Comparison of ENCODE assay signal across 22 cellular contexts in the genomic region with DNA sequence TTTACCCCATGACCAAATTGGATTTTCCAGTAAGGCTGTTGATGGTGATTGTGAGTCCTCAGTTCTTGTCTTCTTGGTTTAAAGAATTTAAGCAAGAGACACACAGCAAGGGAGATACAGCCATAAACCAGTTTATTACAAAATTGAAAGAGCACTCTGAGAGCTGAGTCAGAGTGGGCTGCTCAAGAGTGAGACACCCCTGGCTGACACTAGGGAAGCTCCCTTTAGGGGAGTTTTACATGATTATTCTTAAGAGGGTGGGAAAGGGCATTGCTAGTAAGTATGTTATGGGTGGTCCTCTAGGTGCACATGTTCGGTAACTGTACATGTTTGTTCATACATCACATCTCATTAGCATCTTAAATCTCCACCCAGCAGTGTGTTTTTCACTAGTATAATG. TPM values are rescaled to one million over a fixed set of nuclear protein-coding genes. Genes with fewer than 3 reads are reported as not detected.
DNase-seq lines count a peak whose midpoint lies in the region; ATAC-seq, FAIRE-seq and TF ChIP-seq lines count a peak whose summit lies in the region.
"Had no signal": no experiment of that assay in that cellular context is flagged by ENCODE, and none has a peak within 500 bp of the region (broad histone marks: within the 10 kb centered on the region; RNA-seq: fewer than 3 reads in every experiment).

No MANE protein-coding gene starts in this region.

- H3F3A ChIP-seq in GM23338 (replicated peaks; ENCODE audit: low read depth) (no peaks in the 10 kb centered on the region), SK-N-SH (replicated peaks; ENCODE audit: insufficient read depth) (no peaks in the 10 kb centered on the region)

- POLR2A ChIA-PET in K562 (lab: Yijun Ruan, JAX) (no interaction called here), SK-N-SH (lab: Yijun Ruan, JAX) (no interaction called here)

- 40% methylated on average over 1 of the region's 1 CpG for WGBS in K562 (ENCODE audit: insufficient coverage, low coverage, missing lambda C conversion rate)
- WGBS in endodermal cell (ENCODE audit: insufficient coverage in 1 of 2, insufficient read length in 1 of 2), 2 experiments: 80% methylated on average over 1 of the region's 1 CpG; no CpG with 5 or more reads in 1 of the 2 experiments
- 7% methylated on average over 1 of the region's 1 CpG for WGBS in SK-N-SH (ENCODE audit: low lambda C conversion rate)
- WGBS in gastroesophageal sphincter (ENCODE audit: low coverage in 1 of 2), 2 donors: 86% methylated on average over 1 of the region's 1 CpG; no CpG with 5 or more reads in 1 of the 2 donors

- peaks cover 17% of the 10 kb centered on the region for H3K4me1 ChIP-seq in GM23338 (ENCODE audit: insufficient read depth)
- peaks cover 5 to 31% of the 10 kb centered on the region in 2 experiments; a peak in 3 of 5 replicates for H3K4me1 ChIP-seq in K562 (replicated peaks in 1 of 2; ENCODE audit: control insufficient read depth in 2 of 2, insufficient read depth in 2 of 2, low read length in 2 of 2)
- peaks cover 4% of the 10 kb centered on the region for H3K4me1 ChIP-seq in endodermal cell (ENCODE audit: control insufficient read depth, insufficient read depth, low read length)
- H3K4me1 ChIP-seq in SK-N-SH (ENCODE audit: control insufficient read depth in 1 of 2, insufficient read depth in 2 of 2, low read depth in 1 of 2, low read length in 1 of 2): no peaks in the 10 kb centered on the region; a peak in 1 of 4 replicates
- no peaks in the 10 kb centered on the region for H3K4me1 ChIP-seq in gastroesophageal sphincter
- H3K4me1 ChIP-seq: A549, BE2C had no signal

- CTCF ChIA-PET in K562 (lab: Yijun Ruan, JAX; ENCODE audit: low intra/inter-chr PET ratio): no interaction called here
- CTCF ChIA-PET in SK-N-SH (lab: Yijun Ruan, JAX): interaction anchor here (1.6 kb wide), 1 partner anchor 207 kb away, joined by 4 read pairs; no protein-coding TSS in a partner anchor

- H3K79me2 ChIP-seq in GM23338 (replicated peaks; ENCODE audit: insufficient read depth) (no peaks in the 10 kb centered on the region), K562 (ENCODE audit: control insufficient read depth, insufficient read depth, low read length) (no peaks in the 10 kb centered on the region), SK-N-SH (ENCODE audit: insufficient read depth) (no peaks in the 10 kb centered on the region)

- H4K20me1 ChIP-seq in GM23338 (replicated peaks; ENCODE audit: insufficient read depth) (no peaks in the 10 kb centered on the region), K562 (replicated peaks; ENCODE audit: control insufficient read depth, insufficient read depth, low read length) (no peaks in the 10 kb centered on the region), SK-N-SH (ENCODE audit: insufficient read depth) (no peaks in the 10 kb centered on the region)
- H4K20me1 ChIP-seq: BLaER1 treated with 17β-estradiol and CSF1 and Interleukin-3, amounts not matched to agents 10 nM and 100 nM had no signal

- no TSS peak for BruUV-seq in K562 (replicated peaks; lab: Mats Ljungman, UMichigan)

- DNase-seq in GM23338 (ENCODE audit: low spot score): no peak
- DNase-seq in OCI-M1 (lab: John Stamatoyannopoulos, UW): peak; percentile 63
- no peak for DNase-seq in K562 (ENCODE audit: extremely low read depth in 1 of 4, low spot score in 3 of 4)
- DNase-seq in endodermal cell: no peak
- no peak for DNase-seq in MV-4-11 (lab: John Stamatoyannopoulos, UW)
- no peak for DNase-seq in SK-N-SH
- DNase-seq: 8988T; ACHN; AML-193; BE2C; Calu3; CD4-positive, alpha-beta T cell; COR-L47; DMS53; DMS79 treated with DMSO at 0.1 percent for 48 hours; GF-D8; H9 had no signal

- H3K36me3 ChIP-seq in GM23338 (ENCODE audit: insufficient read depth) (no peaks in the 10 kb centered on the region; the same call in 1 of the 2 replicates), K562 (ENCODE audit: control insufficient read depth, insufficient read depth, low read length) (no peaks in the 10 kb centered on the region), endodermal cell (ENCODE audit: control insufficient read depth, insufficient read depth, low read length) (no peaks in the 10 kb centered on the region), SK-N-SH (replicated peaks in 1 of 2; ENCODE audit: control insufficient read depth in 1 of 2, insufficient read depth in 2 of 2, low read length in 1 of 2) (no peaks in the 10 kb centered on the region), gastroesophageal sphincter (no peaks in the 10 kb centered on the region)
- H3K36me3 ChIP-seq: BE2C; BLaER1 treated with 17β-estradiol and CSF1 and Interleukin-3, amounts not matched to agents 10 nM and 100 nM had no signal

- in situ Hi-C loops in K562 (cut with MboI): no loop called here

- H3K9me3 Mint-ChIP-seq in GM23338 (peaks cover 22% of the 10 kb centered on the region), endodermal cell (peaks cover 64% of the 10 kb centered on the region)
- H3K9me3 Mint-ChIP-seq: CD4-positive, alpha-beta T cell had no signal

- TF ChIP-seq POLR2A in K562 (conservative IDR thresholded peaks at IDR 0.05): no peak
- no peak for TF ChIP-seq POLR2A in gastroesophageal sphincter (IDR thresholded peaks at IDR 0.05)

- H3K36me3 Mint-ChIP-seq in GM23338 (ENCODE audit: low read depth) (peaks cover 27% of the 10 kb centered on the region), endodermal cell (ENCODE audit: low read depth) (peaks cover 6% of the 10 kb centered on the region)
- H3K36me3 Mint-ChIP-seq: CD14-positive monocyte had no signal

- H3K9me3 ChIP-seq in K562 (replicated peaks; ENCODE audit: control insufficient read depth, insufficient read depth, low read depth, low read length): peaks cover 1% of the 10 kb centered on the region; the same call in 1 of the 2 replicates
- peaks cover 28% of the 10 kb centered on the region for H3K9me3 ChIP-seq in endodermal cell (ENCODE audit: control insufficient read depth, low read length)
- H3K9me3 ChIP-seq in SK-N-SH: no peaks in the 10 kb centered on the region; the same call in 1 of the 2 replicates
- no peaks in the 10 kb centered on the region for H3K9me3 ChIP-seq in gastroesophageal sphincter
- H3K9me3 ChIP-seq: BE2C had no signal

- H3K27ac Mint-ChIP-seq in GM23338: no peak overlapping the region; the same call in 1 of the 2 replicates
- H3K27ac Mint-ChIP-seq in endodermal cell: no peak overlapping the region
- H3K27ac Mint-ChIP-seq: CD4-positive, alpha-beta T cell had no signal

- H3K27ac ChIP-seq in GM23338 (ENCODE audit: low read depth): peak overlapping the region; percentile 93; the same call in 1 of the 2 replicates
- H3K27ac ChIP-seq in K562 (ENCODE audit: extremely low read depth, low read depth, low read length): no peak overlapping the region
- no peak overlapping the region for H3K27ac ChIP-seq in endodermal cell (ENCODE audit: low read depth, low read length)
- no peak overlapping the region for H3K27ac ChIP-seq in SK-N-SH (ENCODE audit: low read depth in 2 of 2, low read length in 1 of 2)
- no peak overlapping the region for H3K27ac ChIP-seq in gastroesophageal sphincter
- H3K27ac ChIP-seq: A549; BLaER1 treated with 17β-estradiol and CSF1 and Interleukin-3, amounts not matched to agents 10 nM and 100 nM had no signal

- FAIRE-seq in K562 (lab: Jason Lieb, UNC): no peak

- H3K4me3 Mint-ChIP-seq in GM23338 (no peak overlapping the region), endodermal cell (no peak overlapping the region)
- H3K4me3 Mint-ChIP-seq: CD14-positive monocyte; CD4-positive, alpha-beta T cell; H9 had no signal

- H3K9me1 ChIP-seq in K562 (ENCODE audit: control insufficient read depth, insufficient read depth, low read length): no peaks in the 10 kb centered on the region

- H3K27me3 ChIP-seq in GM23338 (ENCODE audit: insufficient read depth) (no peaks in the 10 kb centered on the region), K562 (ENCODE audit: control insufficient read depth in 2 of 2, insufficient read depth in 2 of 2, low read length in 2 of 2) (no peaks in the 10 kb centered on the region), endodermal cell (ENCODE audit: control insufficient read depth, insufficient read depth, low read length, poor library complexity, severe bottlenecking) (no peaks in the 10 kb centered on the region), SK-N-SH (ENCODE audit: insufficient read depth) (no peaks in the 10 kb centered on the region; the same call in 1 of the 2 replicates), gastroesophageal sphincter (no peaks in the 10 kb centered on the region)
- H3K27me3 ChIP-seq: BE2C had no signal

- H2AFZ ChIP-seq in GM23338 (no peak overlapping the region), K562 (ENCODE audit: low read depth, low read length) (no peak overlapping the region), SK-N-SH (ENCODE audit: low read depth) (no peak overlapping the region)

- H3K4me1 Mint-ChIP-seq in GM23338 (peaks cover 27% of the 10 kb centered on the region), endodermal cell (peaks cover 9% of the 10 kb centered on the region)
- H3K4me1 Mint-ChIP-seq: CD14-positive monocyte had no signal

- H3K27me3 Mint-ChIP-seq in GM23338 (ENCODE audit: insufficient read depth, low read depth, poor library complexity): peaks cover 4% of the 10 kb centered on the region
- H3K27me3 Mint-ChIP-seq in endodermal cell (ENCODE audit: insufficient read depth): no peaks in the 10 kb centered on the region
- H3K27me3 Mint-ChIP-seq: CD4-positive, alpha-beta T cell had no signal

- ATAC-seq in GM23338 (no peak), K562 (no peak), gastroesophageal sphincter (no peak)
- ATAC-seq: A549, HCT116 had no signal

- TF ChIP-seq RAD21 in K562 (CRISPR knock-in tag; conservative IDR thresholded peaks at IDR 0.05 in 1 of 2, IDR thresholded peaks at IDR 0.05 in 1 of 2) (no peak), SK-N-SH (IDR thresholded peaks at IDR 0.05; ENCODE audit: low read length) (no peak)

- H3K9me2 ChIP-seq in GM23338 (ENCODE audit: insufficient read depth): peaks cover 7% of the 10 kb centered on the region; the same call in 1 of the 2 replicates
- no peaks in the 10 kb centered on the region for H3K9me2 ChIP-seq in SK-N-SH

- intact Hi-C loops in K562 (cut with micrococcal nuclease): no loop called here

- no peak overlapping the region for H3K4me2 ChIP-seq in GM23338
- H3K4me2 ChIP-seq in K562 (ENCODE audit: insufficient read depth, low read length): no peak overlapping the region
- no peak overlapping the region for H3K4me2 ChIP-seq in SK-N-SH
- H3K4me2 ChIP-seq: A549; BLaER1 treated with 17β-estradiol and CSF1 and Interleukin-3, amounts not matched to agents 10 nM and 100 nM had no signal

- no peak overlapping the region for H3K4me3 ChIP-seq in GM23338
- no peak overlapping the region for H3K4me3 ChIP-seq in K562
- H3K4me3 ChIP-seq in endodermal cell (ENCODE audit: low read length): peak overlapping the region; percentile 65
- no peak overlapping the region for H3K4me3 ChIP-seq in SK-N-SH (ENCODE audit: low read depth in 2 of 2, low read length in 1 of 2)
- no peak overlapping the region for H3K4me3 ChIP-seq in gastroesophageal sphincter
- H3K4me3 ChIP-seq: A549; BLaER1 treated with 17β-estradiol and CSF1 and Interleukin-3, amounts not matched to agents 10 nM and 100 nM had no signal

- H3K9ac ChIP-seq in K562 (ENCODE audit: insufficient read depth in 1 of 2, low read depth in 2 of 2, low read length in 2 of 2) (no peak overlapping the region), endodermal cell (ENCODE audit: extremely low read depth, low read length, poor library complexity, severe bottlenecking) (no peak overlapping the region), SK-N-SH (no peak overlapping the region)
- H3K9ac ChIP-seq: BLaER1 treated with 17β-estradiol and CSF1 and Interleukin-3, amounts not matched to agents 10 nM and 100 nM had no signal

- TF ChIP-seq EP300 in K562 (IDR thresholded peaks at IDR 0.05; ENCODE audit: low read length): no peak
- TF ChIP-seq EP300 in SK-N-SH (IDR thresholded peaks at IDR 0.05; ENCODE audit: borderline replicate concordance in 1 of 2, low read depth in 1 of 2, low read length in 1 of 2): no peak
- no peak for TF ChIP-seq EP300 in gastroesophageal sphincter (IDR thresholded peaks at IDR 0.05)

- TF ChIP-seq CTCF in GM23338 (conservative IDR thresholded peaks at IDR 0.05; ENCODE audit: low read depth in 2 of 2): no peak
- TF ChIP-seq CTCF in K562 (IDR thresholded peaks at IDR 0.05 in 2 of 3, conservative IDR thresholded peaks at IDR 0.05 in 1 of 3; ENCODE audit: insufficient read depth in 2 of 3, low read depth in 1 of 3, low read length in 3 of 3): no peak
- TF ChIP-seq CTCF in endodermal cell (conservative IDR thresholded peaks at IDR 0.05): no peak
- TF ChIP-seq CTCF in SK-N-SH (IDR thresholded peaks at IDR 0.05): no peak
- TF ChIP-seq CTCF in gastroesophageal sphincter (IDR thresholded peaks at IDR 0.05): no peak

RNA-seq across cellular contexts. Expression of a gene that starts 18.8 kb away (rescaled TPM):
- total RNA-seq in GM23338 (2014; rRNA removed; shearing (Covaris generic)): 8.9 and 9.9 TPM in 2 replicates
- 3.4 and 6.1 TPM in 2 replicates for polyA plus RNA-seq in GM23338 (2016; fragmentation: Nextera tagmentation; extraction: Ambion mirVana)
- total RNA-seq in K562 (2011; cell fraction: chromatin; rRNA removed; ENCODE audit: low replicate concordance): 5.5 and 11.4 TPM in 2 replicates
- total RNA-seq in K562 (2011; cell fraction: nucleolus; rRNA removed): 4.2 and 4.6 TPM in 2 replicates
- 7.3 and 9.2 TPM in 2 replicates for total RNA-seq in K562 (2011; cell fraction: nucleoplasm; rRNA removed)
- total RNA-seq in K562 (2014; rRNA removed): 3.3 and 3.5 TPM in 2 replicates
- total RNA-seq in K562 (2014; rRNA removed; fragmentation: Illumina TruSeq; extraction: Trizol): 4.9 and 8.3 TPM in 2 replicates
- 4.6 and 4.9 TPM in 2 replicates for total RNA-seq in K562 (2015; rRNA removed; fragmentation: Illumina TruSeq; extraction: Trizol)
- total RNA-seq in K562 (2021): 6.8 and 7.4 TPM in 2 replicates
- polyA plus RNA-seq in K562 (2011; rRNA removed): 5.9 and 6.5 TPM in 2 replicates
- 4.1 and 5.3 TPM in 2 replicates for polyA plus RNA-seq in K562 (2011; cell fraction: cytosol; rRNA removed)
- polyA plus RNA-seq in K562 (2011; cell fraction: nucleus; rRNA removed): 6.7 and 7.0 TPM in 2 replicates
- 3.6 and 5.5 TPM in 2 replicates for polyA plus RNA-seq in K562 (2012)
- 2.9 and 3.8 TPM in 2 replicates for polyA plus RNA-seq in K562 (2014; fragmentation: Illumina TruSeq; extraction: Trizol)
- polyA plus RNA-seq in K562 (2014; fragmentation: Nextera tagmentation; extraction: Ambion mirVana): 1 to 10 TPM; 9.1 to 9.6 TPM
- polyA plus RNA-seq in K562 (2014; rRNA removed): 1.8 and 2.4 TPM in 2 replicates
- polyA minus RNA-seq in K562 (2011; rRNA and poly(A)+ RNA removed): 12.4 and 14.7 TPM in 2 replicates
- polyA minus RNA-seq in K562 (2011; cell fraction: cytosol; rRNA and poly(A)+ RNA removed): 2.7 and 5.2 TPM in 2 replicates
- polyA minus RNA-seq in K562 (2011; cell fraction: nucleus; rRNA and poly(A)+ RNA removed): 4.0 and 7.7 TPM in 2 replicates
- 10 to 100 TPM in 1 of 2 donors, 1 to 10 TPM in 1; 9.8 to 12.6 TPM for total RNA-seq in endodermal cell
- polyA plus RNA-seq in endodermal cell (2013, experiment 1 of 2): 4.8 TPM
- polyA plus RNA-seq in endodermal cell (2013, experiment 2 of 2): 4.5 TPM
- polyA plus RNA-seq in SK-N-SH (2012; rRNA removed): 3.5 and 6.0 TPM in 2 replicates
- 4.3 and 4.5 TPM in 2 replicates for polyA plus RNA-seq in SK-N-SH (2012; cell fraction: cytosol; rRNA removed)
- polyA plus RNA-seq in SK-N-SH (2012; cell fraction: nucleus; rRNA removed): 7.6 and 8.5 TPM in 2 replicates
- 10 to 100 TPM in 1 of 4 donors, 1 to 10 TPM in 3; 5.0 to 13.4 (median 7.6) TPM for total RNA-seq in gastroesophageal sphincter
